Comparison of ENCODE assay signal across 8 cellular contexts in genomic region chr20:36773548-36774242, GRCh38.
DNase-seq lines count a peak whose midpoint lies in the region; ATAC-seq and FAIRE-seq lines count a peak whose summit lies in the region.

Gene DSN1 (minus strand): TSS chr20:36773763. CDS start chr20:36771458, 2,305 bp downstream.

- H3K4me3 Mint-ChIP-seq in effector memory CD8-positive, alpha-beta T cell = peak within 1 kb of the TSS; percentile 75 to 85
- H3K4me3 Mint-ChIP-seq in memory B cell = peak within 1 kb of the TSS; percentile 91

- H3K9me3 Mint-ChIP-seq in effector memory CD8-positive, alpha-beta T cell = no peaks in the 10 kb centered on the region
- H3K9me3 Mint-ChIP-seq in memory B cell = no peaks in the 10 kb centered on the region

- peaks cover 16% of the 10 kb centered on the region for H3K36me3 Mint-ChIP-seq in effector memory CD8-positive, alpha-beta T cell (ENCODE audit: insufficient read depth)
- H3K36me3 Mint-ChIP-seq in memory B cell = peaks cover 5% of the 10 kb centered on the region

- H3K4me1 Mint-ChIP-seq in effector memory CD8-positive, alpha-beta T cell (ENCODE audit: low read depth in 2 of 2) = peaks cover 13 to 18% of the 10 kb centered on the region in 2 donors
- H3K4me1 Mint-ChIP-seq in memory B cell = peaks cover 25% of the 10 kb centered on the region

- FAIRE-seq in HTR-8/SVneo (lab: Jason Lieb, UNC) = peak; percentile 100

- no peaks in the 10 kb centered on the region for H3K27me3 Mint-ChIP-seq in effector memory CD8-positive, alpha-beta T cell
- no peaks in the 10 kb centered on the region for H3K27me3 Mint-ChIP-seq in memory B cell

- DNase-seq in COR-L47 (lab: John Stamatoyannopoulos, UW) (peak; percentile 97), HTR-8/SVneo (ENCODE audit: insufficient read length, low spot score) (peak; percentile 100), NOMO-1 treated with DMSO at 0.1 percent for 48 hours (lab: John Stamatoyannopoulos, UW; ENCODE audit: unreplicated experiment) (peak; percentile 94), memory B cell (ENCODE audit: low spot score in 2 of 2) (peak; percentile 99)
- peak; percentile 94 to 97 for DNase-seq in activated CD8-positive, alpha-beta memory T cell treated with anti-CD3 and anti-CD28 coated beads for 4 hours (ENCODE audit: low read depth in 2 of 2)
- DNase-seq in effector memory CD8-positive, alpha-beta T cell = peak; percentile 98
- peak; percentile 98 for DNase-seq in stimulated activated CD8-positive, alpha-beta memory T cell treated with anti-CD3 and anti-CD28 coated beads, Interleukin-12 subunit alpha, Interleukin-12 subunit beta, amount 100 ng/mL, for 1 hour (ENCODE audit: low read depth)

- peak within 1 kb of the TSS; percentile 87 to 99 for H3K27ac Mint-ChIP-seq in effector memory CD8-positive, alpha-beta T cell
- peak within 1 kb of the TSS; percentile 89 for H3K27ac Mint-ChIP-seq in memory B cell

- peak; percentile 57 for ATAC-seq in GM21367 (IDR thresholded peaks at IDR 0.05; ENCODE audit: unreplicated experiment)
- ATAC-seq in effector memory CD8-positive, alpha-beta T cell (replicated peaks) = peak; percentile 78
- peak; percentile 81 for ATAC-seq in memory B cell (ENCODE audit: low read depth)

Comparison
In these comparisons a context has a peak if more than half of its experiments do, and no peak if none do; other contexts are left out.
1. Peak in every context shown above with its lines: DNase-seq and ATAC-seq.